ENCODE assay signal across 2 cellular contexts in genomic region chr19:5452594-5453565, GRCh38.
TF ChIP-seq lines count a peak whose summit lies in the region.

No MANE protein-coding gene starts in this region.

TF ChIP-seq in A549, 52 proteins besides CTCF, POLR2A, EP300 and RAD21 (continued from another document):
- TF ChIP-seq PBX3 (IDR thresholded peaks at IDR 0.05) (no peak), USF2 (IDR thresholded peaks at IDR 0.05) (peak; percentile 69)

TF ChIP-seq in GM12878, 131 proteins besides CTCF, POLR2A, EP300 and RAD21 (continued from another document):
- TF ChIP-seq USF1 (IDR thresholded peaks at IDR 0.05; ENCODE audit: borderline replicate concordance, extremely low read length, insufficient read depth, low read depth, low read length) (peak; percentile 67), ZBTB4 (CRISPR knock-in tag; IDR thresholded peaks at IDR 0.05) (no peak), SMARCA5 (IDR thresholded peaks at IDR 0.05) (0 out of 2 replicates have a peak, but pooled peaks have one; percentile 32), ATF3 (IDR thresholded peaks at IDR 0.05; ENCODE audit: borderline replicate concordance, extremely low read depth, low read depth, low read length) (0 out of 2 replicates have a peak, but pooled peaks have one; percentile 34), GATAD2B (conservative IDR thresholded peaks at IDR 0.05; ENCODE audit: low read depth) (no peak), HCFC1 (IDR thresholded peaks at IDR 0.05; ENCODE audit: low read length) (peak; percentile 45; the same call in 1 of the 2 replicates), ASH2L (IDR thresholded peaks at IDR 0.05; ENCODE audit: borderline replicate concordance, low read depth) (no peak), SIX5 (IDR thresholded peaks at IDR 0.05; ENCODE audit: low read depth, low read length, severe bottlenecking) (peak; percentile 56)
